In genomic region chr11:85088286-85088685, GRCh38 we compare ENCODE assay signal across 20 cellular contexts.
A peak's percentile ranks its signal among the peaks of the same experiment; 100 is the strongest.
DNase-seq lines count a peak whose midpoint lies in the region; ATAC-seq, FAIRE-seq and TF ChIP-seq lines count a peak whose summit lies in the region.
"Had no signal": no experiment of that assay in that cellular context is flagged by ENCODE, and none has a peak within 500 bp of the region (broad histone marks: within the 10 kb centered on the region; RNA-seq: fewer than 3 reads in every experiment).

No MANE protein-coding gene starts in this region.

- no peaks in the 10 kb centered on the region for H3K9me2 ChIP-seq in SU-DHL-6 (replicated peaks; ENCODE audit: insufficient read depth, low read length)
- H3K9me2 ChIP-seq: SK-N-SH had no signal

- no peak for TF ChIP-seq CTCF in SU-DHL-6 (IDR thresholded peaks at IDR 0.05; ENCODE audit: insufficient read depth, low read length, poor library complexity, severe bottlenecking)
- no peak for TF ChIP-seq CTCF in fibroblast of lung (conservative IDR thresholded peaks at IDR 0.05 in 1 of 2, IDR thresholded peaks at IDR 0.05 in 1 of 2; ENCODE audit: low read depth in 1 of 2, low read length in 2 of 2)

- DNase-seq in GM03348 (ENCODE audit: low spot score) (peak; percentile 15), fibroblast of lung (ENCODE audit: low read depth in 2 of 2) (peak; percentile 15 to 61), urothelium cell line (ENCODE audit: low spot score) (peak; percentile 3), NCI-H510A treated with DMSO at 0.1 percent for 48 hours (lab: John Stamatoyannopoulos, UW) (no peak)
- DNase-seq: BE2C; CD4-positive, alpha-beta T cell; DMS53; GOT3; MM.1S; NCI-H1105; NCI-H1694; NCI-H524; Peyer's patch; Right ventricle myocardium superior; SK-N-SH had no signal

- peaks cover 3% of the 10 kb centered on the region for H3K4me1 ChIP-seq in fibroblast of lung (ENCODE audit: control insufficient read depth, extremely low read depth, insufficient read depth, low read length)
- H3K4me1 ChIP-seq: BE2C, Peyer's patch had no signal

- H3K4me3 ChIP-seq in SU-DHL-6 (ENCODE audit: insufficient read depth, low read length, poor library complexity, severe bottlenecking), result no peak overlapping the region
- H3K4me3 ChIP-seq in fibroblast of lung (replicated peaks in 1 of 4; ENCODE audit: control extremely low read depth in 1 of 4, insufficient read depth in 1 of 4, low read depth in 3 of 4, low read length in 4 of 4), result no peak overlapping the region
- H3K4me3 ChIP-seq: Peyer's patch had no signal

- H3K36me3 ChIP-seq in SU-DHL-6 (ENCODE audit: low read length) (no peaks in the 10 kb centered on the region), fibroblast of lung (ENCODE audit: control insufficient read depth, insufficient read depth, low read length) (no peaks in the 10 kb centered on the region)
- H3K36me3 ChIP-seq: BE2C, Peyer's patch had no signal

- ATAC-seq in GM21529 (IDR thresholded peaks at IDR 0.05; ENCODE audit: unreplicated experiment), result no peak
- no peak for ATAC-seq in GM19324 (IDR thresholded peaks at IDR 0.05; ENCODE audit: low FRiP score, unreplicated experiment)
- ATAC-seq: HepG2 had no signal

- H2AFZ ChIP-seq in SU-DHL-6 (ENCODE audit: low read depth, low read length, severe bottlenecking), result no peak overlapping the region
- no peak overlapping the region for H2AFZ ChIP-seq in fibroblast of lung (ENCODE audit: low read length)

- H3K27ac ChIP-seq in SU-DHL-6 (ENCODE audit: low read depth, low read length) (peak overlapping the region; percentile 66; the same call in 1 of the 2 replicates), fibroblast of lung (ENCODE audit: insufficient read depth, low read length) (no peak overlapping the region)
- H3K27ac ChIP-seq: KMS-11, Peyer's patch had no signal

- H3K9me3 ChIP-seq in SU-DHL-6 (ENCODE audit: insufficient read depth, low read length) (no peaks in the 10 kb centered on the region), fibroblast of lung (ENCODE audit: control insufficient read depth, insufficient read depth, low read depth, low read length) (no peaks in the 10 kb centered on the region)
- H3K9me3 ChIP-seq: BE2C, Peyer's patch, SK-N-SH had no signal

- H3K27me3 ChIP-seq in SU-DHL-6 (ENCODE audit: low read length), result no peaks in the 10 kb centered on the region
- no peaks in the 10 kb centered on the region for H3K27me3 ChIP-seq in fibroblast of lung (ENCODE audit: control insufficient read depth, insufficient read depth, low read length)
- H3K27me3 ChIP-seq: BE2C, Peyer's patch had no signal

- H3K79me2 ChIP-seq in SU-DHL-6 (ENCODE audit: insufficient read depth, low read length) (no peaks in the 10 kb centered on the region), fibroblast of lung (ENCODE audit: control insufficient read depth, insufficient read depth, low read length) (no peaks in the 10 kb centered on the region)

- FAIRE-seq in urothelium cell line (lab: Jason Lieb, UNC), result no peak
- FAIRE-seq: HepG2 had no signal

- peaks cover 2% of the 10 kb centered on the region; the same call in 1 of the 2 replicates for H3F3A ChIP-seq in SU-DHL-6 (ENCODE audit: insufficient read depth)

- H3K4me2 ChIP-seq in SU-DHL-6 (ENCODE audit: low read depth, low read length, poor library complexity, severe bottlenecking) (peak overlapping the region; percentile 28), fibroblast of lung (ENCODE audit: extremely low read depth, insufficient read depth, low read length) (no peak overlapping the region)
- H3K4me2 ChIP-seq: KMS-11, SK-N-SH had no signal

- H3K9ac ChIP-seq in SU-DHL-6 (ENCODE audit: low read length) (no peak overlapping the region), fibroblast of lung (ENCODE audit: insufficient read depth, low read length) (no peak overlapping the region)
- H3K9ac ChIP-seq: KMS-11, SK-N-SH had no signal

- H4K20me1 ChIP-seq in SU-DHL-6 (ENCODE audit: low read depth, low read length) (no peaks in the 10 kb centered on the region), fibroblast of lung (ENCODE audit: control insufficient read depth, extremely low read depth, insufficient read depth, low read length) (no peaks in the 10 kb centered on the region)
